In the genomic region with DNA sequence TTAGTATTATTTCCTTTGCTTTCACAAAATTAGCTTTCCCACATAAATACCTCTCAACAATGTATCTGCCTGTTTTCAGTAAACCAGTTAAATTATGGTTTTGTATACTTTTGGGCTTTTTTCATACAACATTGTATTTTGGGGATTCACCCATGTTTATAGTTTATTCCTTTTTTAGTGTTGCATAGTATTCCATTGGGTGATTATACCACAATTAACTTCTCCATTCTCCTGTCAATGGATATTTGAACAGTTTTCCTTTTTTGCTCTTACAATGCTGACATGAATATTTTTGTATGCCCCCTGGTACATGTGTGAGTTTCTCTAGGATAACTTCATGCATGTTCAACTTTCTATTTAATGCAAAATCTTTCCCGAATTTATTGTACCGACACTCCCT, we compare ENCODE assay signal across 33 cellular contexts.
"Had no signal": no experiment of that assay in that cellular context is flagged by ENCODE, and none has a peak within 500 bp of the region (broad histone marks: within the 10 kb centered on the region; RNA-seq: fewer than 3 reads in every experiment).

No MANE protein-coding gene starts in this region.

- H3K9me3 ChIP-seq: adrenal gland, body of pancreas had no signal

- ATAC-seq: activated CD8-positive, alpha-beta T cell treated with anti-CD3 and anti-CD28 coated beads for 36 hours; activated naive CD4-positive, alpha-beta T cell treated with anti-CD3 and anti-CD28 coated beads, Interleukin-2, amount 50 U/mL, for 72 hours; activated T-cell treated with anti-CD3 and anti-CD28 coated beads, Interleukin-2, amount 50 U/mL, for 4 hours; activated T-cell treated with anti-CD3 and anti-CD28 coated beads, Interleukin-2, amount 50 U/mL, for 72 hours; activated T-helper 17 cell treated with anti-CD3 and anti-CD28 coated beads, Interleukin-2, amount 50 U/mL, for 72 hours; body of pancreas had no signal

- H3K4me1 ChIP-seq: adrenal gland, body of pancreas had no signal

- H3K27me3 ChIP-seq: adrenal gland, body of pancreas, cardiac muscle cell had no signal

- H3K36me3 ChIP-seq: adrenal gland had no signal

- FAIRE-seq: bronchial epithelial cell, TTC549 had no signal

- DNase-seq: activated B cell treated with CpG ODN at 0.5 μM for 24 hours; activated CD4-positive, alpha-beta memory T cell treated with anti-CD3 and anti-CD28 coated beads for 36 hours; activated CD4-positive, alpha-beta T cell treated with anti-CD3 and anti-CD28 coated beads for 4 hours; activated CD4-positive, alpha-beta T cell treated with anti-CD3 and anti-CD28 coated beads, Interleukin-2, amount 10 ng/mL, durations not matched to agents 24 days and 14 days; activated CD4-positive, alpha-beta T cell treated with anti-CD3 and anti-CD28 coated beads, Interleukin-2, amount 50 U/mL, for 1 hour; activated CD4-positive, alpha-beta T cell treated with anti-CD3 and anti-CD28 coated beads, Interleukin-2, amount 50 U/mL, for 4 hours; activated CD4-positive, CD25-positive, alpha-beta regulatory T cell treated with anti-CD3 and anti-CD28 coated beads, Interleukin-2, amount 50 U/mL, for 72 hours; activated CD8-positive, alpha-beta memory T cell treated with anti-CD3 and anti-CD28 coated beads, Interleukin-2, amount 50 U/mL, for 4 hours; activated CD8-positive, alpha-beta T cell treated with anti-CD3 and anti-CD28 coated beads for 36 hours; activated effector memory CD4-positive, alpha-beta T cell treated with anti-CD3 and anti-CD28 coated beads, Interleukin-2, amount 50 U/mL, for 16 hours; activated gamma-delta T cell treated with Interleukin-2 at 50 U/mL for 16 hours; activated naive CD4-positive, alpha-beta T cell; activated naive CD4-positive, alpha-beta T cell treated with anti-CD3 and anti-CD28 coated beads for 36 hours; activated naive CD4-positive, alpha-beta T cell treated with anti-CD3 and anti-CD28 coated beads, Interleukin-2, amount 50 U/mL, for 16 hours; activated naive CD8-positive, alpha-beta T cell treated with anti-CD3 and anti-CD28 coated beads for 36 hours; activated T-cell treated with anti-CD3 and anti-CD28 coated beads for 4 hours; activated T-cell treated with anti-CD3 and anti-CD28 coated beads, Interleukin-2, amount 50 U/mL, for 1 hour; activated T-cell treated with anti-CD3 and anti-CD28 coated beads, Interleukin-2, amount 50 U/mL, for 4 hours; activated T-cell treated with anti-CD3 and anti-CD28 coated beads, Interleukin-2, amount 50 U/mL, for 72 hours; adrenal gland; amniotic stem cell; aorta; body of pancreas; caudate nucleus; cerebellar nuclear complex; T-helper 2 cell; T-helper 9 cell had no signal

- H3K4me3 ChIP-seq: adrenal gland, body of pancreas, cardiac muscle cell had no signal

- H3K27ac ChIP-seq: adrenal gland, body of pancreas, cardiac muscle cell, VCaP had no signal
